Comparison of ENCODE assay signal across 16 cellular contexts in genomic region chr10:18532881-18533535, GRCh38.
DNase-seq lines count a peak whose midpoint lies in the region; ATAC-seq and TF ChIP-seq lines count a peak whose summit lies in the region.
"Had no signal": no experiment of that assay in that cellular context is flagged by ENCODE, and none has a peak within 500 bp of the region (broad histone marks: within the 10 kb centered on the region; RNA-seq: fewer than 3 reads in every experiment).

No MANE protein-coding gene starts in this region.

- H3K27me3 Mint-ChIP-seq in MCF 10A (ENCODE audit: insufficient read depth, unreplicated experiment): no peaks in the 10 kb centered on the region

- no peak overlapping the region for H3K27ac Mint-ChIP-seq in MCF 10A (ENCODE audit: low read depth, unreplicated experiment)
- H3K27ac Mint-ChIP-seq: CD14-positive monocyte; CD8-positive, alpha-beta T cell had no signal

- ATAC-seq in right cardiac atrium (no peak), gastroesophageal sphincter (no peak)
- ATAC-seq: CD8-positive, alpha-beta T cell; GM12878; HCT116 had no signal

- DNase-seq in DMS 273 (lab: John Stamatoyannopoulos, UW; ENCODE audit: unreplicated experiment) (peak; percentile 19), DMS 273 treated with DMSO at 0.1 percent for 48 hours (lab: John Stamatoyannopoulos, UW) (no peak), left ventricle myocardium inferior (no peak), right cardiac atrium (no peak), MCF 10A (ENCODE audit: unreplicated experiment) (no peak), HuH-7 (ENCODE audit: low spot score) (no peak)
- DNase-seq: CD8-positive, alpha-beta T cell; COR-L47; DMS53; GM23248 had no signal

- peaks cover 25% of the 10 kb centered on the region for H3K36me3 Mint-ChIP-seq in MCF 10A (ENCODE audit: insufficient read depth, unreplicated experiment)

- peaks cover 8% of the 10 kb centered on the region for H3K9me3 Mint-ChIP-seq in MCF 10A (ENCODE audit: unreplicated experiment)

- H3K4me1 Mint-ChIP-seq in MCF 10A (ENCODE audit: insufficient read depth, unreplicated experiment): no peaks in the 10 kb centered on the region
- H3K4me1 Mint-ChIP-seq: CD14-positive monocyte had no signal

- H3K36me3 ChIP-seq in left ventricle myocardium inferior: peaks cover 65% of the 10 kb centered on the region
- peaks cover 1 to 47% of the 10 kb centered on the region in 2 donors for H3K36me3 ChIP-seq in gastroesophageal sphincter

- no TSS peak for BruUV-seq in MCF 10A (replicated peaks; lab: Mats Ljungman, UMichigan)

- H3K4me3 ChIP-seq in left ventricle myocardium inferior: no peak overlapping the region
- no peak overlapping the region for H3K4me3 ChIP-seq in right cardiac atrium (ENCODE audit: low read length)
- H3K4me3 ChIP-seq in gastroesophageal sphincter: no peak overlapping the region
- H3K4me3 ChIP-seq: GM12878, GM23248 had no signal

- TF ChIP-seq CTCF in left ventricle myocardium inferior (IDR thresholded peaks at IDR 0.05; ENCODE audit: borderline replicate concordance) (no peak), gastroesophageal sphincter (IDR thresholded peaks at IDR 0.05) (no peak), MCF 10A (IDR thresholded peaks at IDR 0.05; ENCODE audit: unreplicated experiment) (no peak)

- no peak overlapping the region for H3K4me3 Mint-ChIP-seq in MCF 10A (ENCODE audit: unreplicated experiment)
- H3K4me3 Mint-ChIP-seq: CD14-positive monocyte; CD8-positive, alpha-beta T cell had no signal

- H3K27ac ChIP-seq in left ventricle myocardium inferior (replicated peaks) (peak overlapping the region; percentile 13), right cardiac atrium (ENCODE audit: low read length) (no peak overlapping the region), gastroesophageal sphincter (peak overlapping the region; percentile 29 to 57 (median 46))
- H3K27ac ChIP-seq: 22Rv1, GM23248, HL-60 had no signal

- H3K9me3 ChIP-seq in left ventricle myocardium inferior (replicated peaks): no peaks in the 10 kb centered on the region
- no peaks in the 10 kb centered on the region for H3K9me3 ChIP-seq in right cardiac atrium (ENCODE audit: control insufficient read depth, low read length)
- H3K9me3 ChIP-seq in gastroesophageal sphincter: no peaks in the 10 kb centered on the region

- POLR2A ChIA-PET in MCF 10A (lab: Yijun Ruan, JAX): interaction anchor here (0.6 to 0.8 kb wide), 3 partner anchors 9 to 890 kb away, joined by 3 to 6 read pairs (median 3); no protein-coding TSS in a partner anchor

- 88% methylated on average over 7 of the region's 7 CpGs for WGBS in right cardiac atrium
- 53 to 56% methylated on average over 7 of the region's 7 CpGs for WGBS in gastroesophageal sphincter (ENCODE audit: low coverage in 1 of 2), 2 donors

- no peak for TF ChIP-seq EP300 in gastroesophageal sphincter (IDR thresholded peaks at IDR 0.05)

- H3K27me3 ChIP-seq in left ventricle myocardium inferior (ENCODE audit: low read depth) (no peaks in the 10 kb centered on the region), right cardiac atrium (ENCODE audit: control insufficient read depth, insufficient read depth) (no peaks in the 10 kb centered on the region), gastroesophageal sphincter (no peaks in the 10 kb centered on the region)

- intact Hi-C loops in left ventricle myocardium inferior (cut with micrococcal nuclease): no loop called here
- intact Hi-C loops in right cardiac atrium (cut with DNase I): no loop called here
- intact Hi-C loops in MCF 10A (cut with micrococcal nuclease): no loop called here

- H3K4me1 ChIP-seq in left ventricle myocardium inferior: peaks cover 4% of the 10 kb centered on the region
- peaks cover 2% of the 10 kb centered on the region for H3K4me1 ChIP-seq in right cardiac atrium (ENCODE audit: control insufficient read depth, insufficient read depth, low read length)
- H3K4me1 ChIP-seq in gastroesophageal sphincter: peaks cover 0 to 59% (median 8%) of the 10 kb centered on the region in 3 donors

- CTCF ChIA-PET in MCF 10A (lab: Yijun Ruan, JAX): no interaction called here

- TF ChIP-seq POLR2A in gastroesophageal sphincter (IDR thresholded peaks at IDR 0.05): no peak
